16 cellular contexts compared by ENCODE assay signal in the genomic region with DNA sequence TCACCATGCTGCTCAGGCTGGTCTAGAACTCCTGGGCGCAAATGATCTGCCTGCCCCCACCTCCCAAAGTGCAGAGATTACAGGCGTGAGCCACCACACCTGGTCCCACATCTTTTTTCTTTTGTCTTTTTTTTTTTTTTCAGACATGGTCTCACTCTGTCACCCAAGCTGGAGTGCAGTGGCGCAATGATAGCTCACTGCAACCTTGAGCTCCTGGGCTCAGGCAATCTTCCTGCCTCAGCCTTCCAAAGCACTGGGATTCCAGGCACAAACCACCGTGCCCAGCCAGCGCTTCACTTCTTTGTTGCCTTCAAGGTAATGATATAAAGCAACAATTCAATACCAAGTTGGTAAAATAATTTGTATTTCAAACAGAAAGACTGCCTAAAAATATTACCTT.
"Had no signal": no experiment of that assay in that cellular context is flagged by ENCODE, and none has a peak within 500 bp of the region (broad histone marks: within the 10 kb centered on the region; RNA-seq: fewer than 3 reads in every experiment).

No MANE protein-coding gene starts in this region.

- H3K4me3 ChIP-seq: cardiac muscle cell, heart right ventricle, mucosa of descending colon, smooth muscle cell had no signal

- H3K4me3 Mint-ChIP-seq: activated naive CD4-positive, alpha-beta T cell treated with anti-CD3 and anti-CD28 coated beads, Interleukin-2, amount 50 U/mL, for 24 hours; natural killer cell; type B pancreatic cell had no signal

- H3K27me3 ChIP-seq: cardiac muscle cell, heart right ventricle had no signal

- H3K4me2 ChIP-seq: smooth muscle cell had no signal

- H3K27ac ChIP-seq: cardiac muscle cell, heart right ventricle had no signal

- FAIRE-seq: colon, frontal cortex had no signal

- ATAC-seq: activated CD4-positive, CD25-positive, alpha-beta regulatory T cell treated with anti-CD3 and anti-CD28 coated beads, Interleukin-2, amount 50 U/mL, for 24 hours; heart right ventricle; left lobe of liver; mucosa of descending colon; natural killer cell; right cardiac atrium had no signal

- H3K27me3 Mint-ChIP-seq: activated naive CD4-positive, alpha-beta T cell treated with anti-CD3 and anti-CD28 coated beads, Interleukin-2, amount 50 U/mL, for 24 hours; type B pancreatic cell had no signal

- H3K9me3 ChIP-seq: heart right ventricle, mucosa of descending colon had no signal

- H3K27ac Mint-ChIP-seq: activated naive CD4-positive, alpha-beta T cell treated with anti-CD3 and anti-CD28 coated beads, Interleukin-2, amount 50 U/mL, for 24 hours; type B pancreatic cell had no signal

- H3K9me3 Mint-ChIP-seq: activated naive CD4-positive, alpha-beta T cell treated with anti-CD3 and anti-CD28 coated beads, Interleukin-2, amount 50 U/mL, for 24 hours; natural killer cell; type B pancreatic cell had no signal

- DNase-seq: effector CD4-positive, alpha-beta T cell; heart right ventricle; islet precursor cell; mammary epithelial cell; mucosa of descending colon; natural killer cell; SIG-M5 had no signal
